Comparison of ENCODE assay signal across 22 cellular contexts in genomic region chr1:228362884-228363450, GRCh38. TPM values are rescaled to one million over a fixed set of nuclear protein-coding genes. Genes with fewer than 3 reads are reported as not detected.
DNase-seq lines count a peak whose midpoint lies in the region; ATAC-seq and TF ChIP-seq lines count a peak whose summit lies in the region.
"Had no signal": no experiment of that assay in that cellular context is flagged by ENCODE, and none has a peak within 500 bp of the region (broad histone marks: within the 10 kb centered on the region; RNA-seq: fewer than 3 reads in every experiment).

No MANE protein-coding gene starts in this region.

- H3K4me1 ChIP-seq in cardiac muscle cell (ENCODE audit: low read depth) (peaks cover 10% of the 10 kb centered on the region), heart right ventricle (peaks cover 3 to 91% (median 18%) of the 10 kb centered on the region in 9 donors), mucosa of descending colon (ENCODE audit: low read depth) (no peaks in the 10 kb centered on the region)
- H3K4me1 ChIP-seq: A549 had no signal

- no peaks in the 10 kb centered on the region for H3K4me1 Mint-ChIP-seq in HFFc6 (ENCODE audit: low read depth)

- CTCF ChIA-PET in RWPE1 (lab: Yijun Ruan, JAX) = no interaction called here

- intact Hi-C loops in heart right ventricle (cut with DNase I) (no loop called here), mucosa of descending colon (cut with DNase I, micrococcal nuclease) (no loop called here), sciatic nerve (cut with DNase I) (no loop called here)

- peaks cover 2% of the 10 kb centered on the region for H3K27me3 Mint-ChIP-seq in HFFc6 (ENCODE audit: insufficient read depth)

- H3K9me3 ChIP-seq in cardiac muscle cell (ENCODE audit: low read depth) (no peaks in the 10 kb centered on the region), heart right ventricle (no peaks in the 10 kb centered on the region), mucosa of descending colon (no peaks in the 10 kb centered on the region), MG63 (no peaks in the 10 kb centered on the region)
- H3K9me3 ChIP-seq: A549 had no signal

- POLR2A ChIA-PET in RWPE1 (lab: Yijun Ruan, JAX; ENCODE audit: low non-redundant PET) = no interaction called here

- H3K27ac ChIP-seq in cardiac muscle cell (peak overlapping the region; percentile 9), heart right ventricle (peak overlapping the region in 3 of 10 donors; percentile 15 to 88 (median 69)), RWPE1 (no peak overlapping the region)
- H3K27ac ChIP-seq: 22Rv1, A549, GM23248 had no signal

- H3K27me3 ChIP-seq in cardiac muscle cell = no peaks in the 10 kb centered on the region
- H3K27me3 ChIP-seq in heart right ventricle = no peaks in the 10 kb centered on the region
- no peaks in the 10 kb centered on the region for H3K27me3 ChIP-seq in H7 (ENCODE audit: control insufficient read depth, insufficient read depth, low read length)
- H3K27me3 ChIP-seq in MG63 = no peaks in the 10 kb centered on the region

- H3K36me3 ChIP-seq in cardiac muscle cell = peaks cover 3% of the 10 kb centered on the region
- peaks cover 0 to 3% (median 0%) of the 10 kb centered on the region in 9 donors for H3K36me3 ChIP-seq in heart right ventricle
- no peaks in the 10 kb centered on the region for H3K36me3 ChIP-seq in H7 (replicated peaks; ENCODE audit: control insufficient read depth, insufficient read depth, low read length)
- no peaks in the 10 kb centered on the region for H3K36me3 ChIP-seq in mucosa of descending colon (ENCODE audit: low read depth)
- no peaks in the 10 kb centered on the region for H3K36me3 ChIP-seq in MG63

- H3K4me3 ChIP-seq in cardiac muscle cell (no peak overlapping the region), heart right ventricle (no peak overlapping the region), H7 (ENCODE audit: insufficient read depth, low read depth, low read length) (no peak overlapping the region), mucosa of descending colon (no peak overlapping the region), MG63 (no peak overlapping the region)
- H3K4me3 ChIP-seq: A549, GM12878, GM23248 had no signal

- H3K4me3 Mint-ChIP-seq in HFFc6 = no peak overlapping the region
- H3K4me3 Mint-ChIP-seq: CD8-positive, alpha-beta T cell had no signal

- no peaks in the 10 kb centered on the region for H3K9me3 Mint-ChIP-seq in HFFc6
- H3K9me3 Mint-ChIP-seq: CD8-positive, alpha-beta T cell had no signal

- TF ChIP-seq CTCF in cardiac muscle cell (IDR thresholded peaks at IDR 0.05; ENCODE audit: low read depth, low read length) (no peak), heart right ventricle (IDR thresholded peaks at IDR 0.05) (no peak), mucosa of descending colon (IDR thresholded peaks at IDR 0.05) (no peak), RWPE1 (conservative IDR thresholded peaks at IDR 0.05; ENCODE audit: low read depth) (no peak), HFFc6 (IDR thresholded peaks at IDR 0.05) (no peak)

- no peak for ATAC-seq in heart right ventricle
- ATAC-seq in mucosa of descending colon = no peak
- ATAC-seq in sciatic nerve = no peak
- ATAC-seq: A549; CD8-positive, alpha-beta T cell; GM12878 had no signal

- DNase-seq in cardiac muscle cell (ENCODE audit: low read depth in 1 of 2, low spot score in 1 of 2) (no peak), heart right ventricle (no peak), H7 (peak; percentile 57), mucosa of descending colon (peak in 2 of 3 donors; percentile 1 to 12), sciatic nerve (ENCODE audit: low spot score) (peak; percentile 25), RWPE1 (ENCODE audit: low spot score) (no peak), HFFc6 (no peak), MG63 (no peak)
- DNase-seq: AML-193, Calu3, DMS 273 treated with DMSO at 0.1 percent for 48 hours, DND-41, EL, GM23248, HCEC 1CT had no signal

- H3K36me3 Mint-ChIP-seq in HFFc6 (ENCODE audit: low read depth) = no peaks in the 10 kb centered on the region
- H3K36me3 Mint-ChIP-seq: CD8-positive, alpha-beta T cell had no signal

- WGBS in heart right ventricle, 2 donors = 74 to 77% methylated on average over 4 of the region's 4 CpGs

- no peak overlapping the region for H3K27ac Mint-ChIP-seq in HFFc6
- H3K27ac Mint-ChIP-seq: CD8-positive, alpha-beta T cell had no signal

RNA-seq across cellular contexts. Expression of gene TRIM11, which starts 43.7 kb away (rescaled TPM):
- total RNA-seq in cardiac muscle cell (32.4 and 43.2 TPM in 2 replicates), heart right ventricle (10 to 100 TPM in 1 of 10 donors, 1 to 10 TPM in 9; 5.2 to 11.2 (median 6.9) TPM), mucosa of descending colon (10 to 100 TPM; 32.1 to 40.4 (median 35.0) TPM), sciatic nerve (18.1 TPM)
- polyA plus RNA-seq in cardiac muscle cell (16.4 and 18.5 TPM in 2 replicates), heart right ventricle (1 to 10 TPM; 7.1 to 8.8 TPM)
- total RNA-seq in H7 (2014; rRNA removed; shearing (Covaris generic)) = 39.0 and 50.2 TPM in 2 replicates
- total RNA-seq in HFFc6 (2021; fragmentation: NEBNext Ultra II Directional; extraction: Animal tissue kit (Norgen Biotek cat#: 25700)) = 10 to 100 TPM; 19.0 to 26.0 (median 21.8) TPM
- 36.5 and 44.3 TPM in 2 replicates for total RNA-seq in MG63 (2014; rRNA removed; shearing (Covaris generic); ENCODE audit: low replicate concordance)

RNA-seq across cellular contexts. Expression of gene TRIM17, which starts 53.7 kb away (rescaled TPM):
- total RNA-seq in cardiac muscle cell (6.7 and 17.9 TPM in 2 replicates), heart right ventricle (under 1 TPM in 7 of 10 donors, not detected in 3; 0.14 to 0.44 (median 0.34) TPM), mucosa of descending colon (under 1 TPM in 2 of 3 donors, not detected in 1; 0.39 to 0.76 TPM), sciatic nerve (1.2 TPM)
- polyA plus RNA-seq in cardiac muscle cell (11.8 and 15.0 TPM in 2 replicates), heart right ventricle (under 1 TPM; 0.20 to 0.37 TPM)
- total RNA-seq in H7 (2014; rRNA removed; shearing (Covaris generic)) = 4.9 and 5.6 TPM in 2 replicates
- total RNA-seq in HFFc6 (2021; fragmentation: NEBNext Ultra II Directional; extraction: Animal tissue kit (Norgen Biotek cat#: 25700)) = under 1 TPM in 3 of 6 experiments, not detected in 3; 0.23 to 0.36 (median 0.30) TPM
- total RNA-seq in MG63 (2014; rRNA removed; shearing (Covaris generic); ENCODE audit: low replicate concordance) = not detected in 2 replicates
- total RNA-seq: G401, GM12878, GM23248, H4, HT-29 had no signal
- polyA plus RNA-seq: A549 had no signal

Comparison
In these comparisons a context has a peak if more than half of its experiments do, and no peak if none do; other contexts are left out.
1. DNase-seq: peak in H7 (single experiment), mucosa of descending colon (2 of 3) and sciatic nerve (single experiment); none in cardiac muscle cell (0 of 2), heart right ventricle (0 of 2), RWPE1 (single experiment), HFFc6 (single experiment) and MG63 (single experiment).